ENCODE assay signal across 1 cellular context in the genomic region with DNA sequence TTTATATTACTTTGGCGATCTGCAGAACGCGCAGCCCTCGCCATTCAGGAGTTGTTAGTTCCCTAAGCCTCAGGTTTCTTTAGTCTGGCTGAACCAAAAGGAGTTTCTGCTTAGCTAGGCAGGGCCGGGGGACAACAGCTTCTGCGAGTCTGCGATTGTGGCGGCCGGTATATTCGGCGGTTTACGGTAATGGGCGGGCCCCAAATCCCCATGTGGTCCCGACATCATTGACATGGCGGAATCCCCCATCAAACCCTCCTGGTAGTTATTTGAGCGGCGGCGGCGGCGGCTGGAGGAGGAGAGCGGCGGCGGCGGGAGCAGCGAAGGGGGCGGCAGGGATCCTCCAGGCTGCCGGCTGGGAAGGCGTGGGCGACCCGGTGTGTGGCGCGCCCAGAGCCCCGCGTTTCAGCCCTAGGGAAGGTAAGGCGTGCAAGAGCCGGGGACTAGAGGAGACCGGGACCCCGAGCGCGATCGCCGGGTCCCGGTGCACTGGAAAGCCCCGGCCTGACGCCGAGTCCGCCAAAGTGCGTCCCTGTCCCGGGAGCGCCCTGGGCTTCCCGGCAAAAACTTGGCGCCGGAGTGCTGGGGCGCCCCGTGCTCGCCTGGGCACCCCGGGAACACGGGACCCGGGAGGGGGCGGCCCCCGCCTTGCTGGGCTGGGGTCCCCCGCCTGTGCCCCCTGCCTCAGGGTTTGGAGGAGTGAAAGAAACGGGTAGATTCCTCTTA.
A peak's percentile ranks its signal among the peaks of the same experiment; 100 is the strongest.
TF ChIP-seq lines count a peak whose summit lies in the region.

A gene (plus strand): TSS at position 227 of the 726 bp plus-strand sequence. CDS start 72,902 bp downstream, outside the sequence.

TF ChIP-seq in HepG2, 621 proteins besides CTCF, POLR2A, EP300 and RAD21 (continued from another document and continues in another):
- TF ChIP-seq, protein P1, sequence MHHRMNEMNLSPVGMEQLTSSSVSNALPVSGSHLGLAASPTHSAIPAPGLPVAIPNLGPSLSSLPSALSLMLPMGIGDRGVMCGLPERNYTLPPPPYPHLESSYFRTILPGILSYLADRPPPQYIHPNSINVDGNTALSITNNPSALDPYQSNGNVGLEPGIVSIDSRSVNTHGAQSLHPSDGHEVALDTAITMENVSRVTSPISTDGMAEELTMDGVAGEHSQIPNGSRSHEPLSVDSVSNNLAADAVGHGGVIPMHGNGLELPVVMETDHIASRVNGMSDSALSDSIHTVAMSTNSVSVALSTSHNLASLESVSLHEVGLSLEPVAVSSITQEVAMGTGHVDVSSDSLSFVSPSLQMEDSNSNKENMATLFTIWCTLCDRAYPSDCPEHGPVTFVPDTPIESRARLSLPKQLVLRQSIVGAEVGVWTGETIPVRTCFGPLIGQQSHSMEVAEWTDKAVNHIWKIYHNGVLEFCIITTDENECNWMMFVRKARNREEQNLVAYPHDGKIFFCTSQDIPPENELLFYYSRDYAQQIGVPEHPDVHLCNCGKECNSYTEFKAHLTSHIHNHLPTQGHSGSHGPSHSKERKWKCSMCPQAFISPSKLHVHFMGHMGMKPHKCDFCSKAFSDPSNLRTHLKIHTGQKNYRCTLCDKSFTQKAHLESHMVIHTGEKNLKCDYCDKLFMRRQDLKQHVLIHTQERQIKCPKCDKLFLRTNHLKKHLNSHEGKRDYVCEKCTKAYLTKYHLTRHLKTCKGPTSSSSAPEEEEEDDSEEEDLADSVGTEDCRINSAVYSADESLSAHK (CRISPR knock-in tag; IDR thresholded peaks at IDR 0.05; ENCODE audit: borderline replicate concordance): 0 out of 2 replicates have a peak, but pooled peaks have one; percentile 47
- no peak for TF ChIP-seq CHCHD3 (CRISPR knock-in tag; IDR thresholded peaks at IDR 0.05)
- peak; percentile 52; the same call in 1 of the 2 replicates for TF ChIP-seq ZNF558 (CRISPR knock-in tag; IDR thresholded peaks at IDR 0.05; ENCODE audit: borderline replicate concordance)
- TF ChIP-seq, protein P2, sequence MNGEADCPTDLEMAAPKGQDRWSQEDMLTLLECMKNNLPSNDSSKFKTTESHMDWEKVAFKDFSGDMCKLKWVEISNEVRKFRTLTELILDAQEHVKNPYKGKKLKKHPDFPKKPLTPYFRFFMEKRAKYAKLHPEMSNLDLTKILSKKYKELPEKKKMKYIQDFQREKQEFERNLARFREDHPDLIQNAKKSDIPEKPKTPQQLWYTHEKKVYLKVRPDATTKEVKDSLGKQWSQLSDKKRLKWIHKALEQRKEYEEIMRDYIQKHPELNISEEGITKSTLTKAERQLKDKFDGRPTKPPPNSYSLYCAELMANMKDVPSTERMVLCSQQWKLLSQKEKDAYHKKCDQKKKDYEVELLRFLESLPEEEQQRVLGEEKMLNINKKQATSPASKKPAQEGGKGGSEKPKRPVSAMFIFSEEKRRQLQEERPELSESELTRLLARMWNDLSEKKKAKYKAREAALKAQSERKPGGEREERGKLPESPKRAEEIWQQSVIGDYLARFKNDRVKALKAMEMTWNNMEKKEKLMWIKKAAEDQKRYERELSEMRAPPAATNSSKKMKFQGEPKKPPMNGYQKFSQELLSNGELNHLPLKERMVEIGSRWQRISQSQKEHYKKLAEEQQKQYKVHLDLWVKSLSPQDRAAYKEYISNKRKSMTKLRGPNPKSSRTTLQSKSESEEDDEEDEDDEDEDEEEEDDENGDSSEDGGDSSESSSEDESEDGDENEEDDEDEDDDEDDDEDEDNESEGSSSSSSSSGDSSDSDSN (CRISPR knock-in tag; IDR thresholded peaks at IDR 0.05): peak; percentile 82
- TF ChIP-seq ZNF552 (CRISPR knock-in tag; IDR thresholded peaks at IDR 0.05; ENCODE audit: borderline replicate concordance): peak; percentile 79; the same call in 1 of the 2 replicates
- no peak for TF ChIP-seq NFE2L2 (IDR thresholded peaks at IDR 0.05; ENCODE audit: low read length)
- TF ChIP-seq HDAC6 (IDR thresholded peaks at IDR 0.05; ENCODE audit: low read depth, low read length): no peak
- TF ChIP-seq PRPF4 (IDR thresholded peaks at IDR 0.05; ENCODE audit: low read depth, low read length, poor library complexity, severe bottlenecking): no peak
- TF ChIP-seq ZNF749 (CRISPR knock-in tag; IDR thresholded peaks at IDR 0.05; ENCODE audit: borderline replicate concordance): no peak
- TF ChIP-seq ZNF207 (IDR thresholded peaks at IDR 0.05; ENCODE audit: borderline replicate concordance): no peak
- peak; percentile 65 for TF ChIP-seq GATAD2A (CRISPR knock-in tag; IDR thresholded peaks at IDR 0.05)
- TF ChIP-seq, protein P3, sequence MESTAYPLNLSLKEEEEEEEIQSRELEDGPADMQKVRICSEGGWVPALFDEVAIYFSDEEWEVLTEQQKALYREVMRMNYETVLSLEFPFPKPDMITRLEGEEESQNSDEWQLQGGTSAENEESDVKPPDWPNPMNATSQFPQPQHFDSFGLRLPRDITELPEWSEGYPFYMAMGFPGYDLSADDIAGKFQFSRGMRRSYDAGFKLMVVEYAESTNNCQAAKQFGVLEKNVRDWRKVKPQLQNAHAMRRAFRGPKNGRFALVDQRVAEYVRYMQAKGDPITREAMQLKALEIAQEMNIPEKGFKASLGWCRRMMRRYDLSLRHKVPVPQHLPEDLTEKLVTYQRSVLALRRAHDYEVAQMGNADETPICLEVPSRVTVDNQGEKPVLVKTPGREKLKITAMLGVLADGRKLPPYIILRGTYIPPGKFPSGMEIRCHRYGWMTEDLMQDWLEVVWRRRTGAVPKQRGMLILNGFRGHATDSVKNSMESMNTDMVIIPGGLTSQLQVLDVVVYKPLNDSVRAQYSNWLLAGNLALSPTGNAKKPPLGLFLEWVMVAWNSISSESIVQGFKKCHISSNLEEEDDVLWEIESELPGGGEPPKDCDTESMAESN (CRISPR knock-in tag; conservative IDR thresholded peaks at IDR 0.05): peak; percentile 85; the same call in 1 of the 2 replicates
- no peak for TF ChIP-seq ZNF333 (CRISPR knock-in tag; IDR thresholded peaks at IDR 0.05; ENCODE audit: borderline replicate concordance)
- TF ChIP-seq, protein P4, sequence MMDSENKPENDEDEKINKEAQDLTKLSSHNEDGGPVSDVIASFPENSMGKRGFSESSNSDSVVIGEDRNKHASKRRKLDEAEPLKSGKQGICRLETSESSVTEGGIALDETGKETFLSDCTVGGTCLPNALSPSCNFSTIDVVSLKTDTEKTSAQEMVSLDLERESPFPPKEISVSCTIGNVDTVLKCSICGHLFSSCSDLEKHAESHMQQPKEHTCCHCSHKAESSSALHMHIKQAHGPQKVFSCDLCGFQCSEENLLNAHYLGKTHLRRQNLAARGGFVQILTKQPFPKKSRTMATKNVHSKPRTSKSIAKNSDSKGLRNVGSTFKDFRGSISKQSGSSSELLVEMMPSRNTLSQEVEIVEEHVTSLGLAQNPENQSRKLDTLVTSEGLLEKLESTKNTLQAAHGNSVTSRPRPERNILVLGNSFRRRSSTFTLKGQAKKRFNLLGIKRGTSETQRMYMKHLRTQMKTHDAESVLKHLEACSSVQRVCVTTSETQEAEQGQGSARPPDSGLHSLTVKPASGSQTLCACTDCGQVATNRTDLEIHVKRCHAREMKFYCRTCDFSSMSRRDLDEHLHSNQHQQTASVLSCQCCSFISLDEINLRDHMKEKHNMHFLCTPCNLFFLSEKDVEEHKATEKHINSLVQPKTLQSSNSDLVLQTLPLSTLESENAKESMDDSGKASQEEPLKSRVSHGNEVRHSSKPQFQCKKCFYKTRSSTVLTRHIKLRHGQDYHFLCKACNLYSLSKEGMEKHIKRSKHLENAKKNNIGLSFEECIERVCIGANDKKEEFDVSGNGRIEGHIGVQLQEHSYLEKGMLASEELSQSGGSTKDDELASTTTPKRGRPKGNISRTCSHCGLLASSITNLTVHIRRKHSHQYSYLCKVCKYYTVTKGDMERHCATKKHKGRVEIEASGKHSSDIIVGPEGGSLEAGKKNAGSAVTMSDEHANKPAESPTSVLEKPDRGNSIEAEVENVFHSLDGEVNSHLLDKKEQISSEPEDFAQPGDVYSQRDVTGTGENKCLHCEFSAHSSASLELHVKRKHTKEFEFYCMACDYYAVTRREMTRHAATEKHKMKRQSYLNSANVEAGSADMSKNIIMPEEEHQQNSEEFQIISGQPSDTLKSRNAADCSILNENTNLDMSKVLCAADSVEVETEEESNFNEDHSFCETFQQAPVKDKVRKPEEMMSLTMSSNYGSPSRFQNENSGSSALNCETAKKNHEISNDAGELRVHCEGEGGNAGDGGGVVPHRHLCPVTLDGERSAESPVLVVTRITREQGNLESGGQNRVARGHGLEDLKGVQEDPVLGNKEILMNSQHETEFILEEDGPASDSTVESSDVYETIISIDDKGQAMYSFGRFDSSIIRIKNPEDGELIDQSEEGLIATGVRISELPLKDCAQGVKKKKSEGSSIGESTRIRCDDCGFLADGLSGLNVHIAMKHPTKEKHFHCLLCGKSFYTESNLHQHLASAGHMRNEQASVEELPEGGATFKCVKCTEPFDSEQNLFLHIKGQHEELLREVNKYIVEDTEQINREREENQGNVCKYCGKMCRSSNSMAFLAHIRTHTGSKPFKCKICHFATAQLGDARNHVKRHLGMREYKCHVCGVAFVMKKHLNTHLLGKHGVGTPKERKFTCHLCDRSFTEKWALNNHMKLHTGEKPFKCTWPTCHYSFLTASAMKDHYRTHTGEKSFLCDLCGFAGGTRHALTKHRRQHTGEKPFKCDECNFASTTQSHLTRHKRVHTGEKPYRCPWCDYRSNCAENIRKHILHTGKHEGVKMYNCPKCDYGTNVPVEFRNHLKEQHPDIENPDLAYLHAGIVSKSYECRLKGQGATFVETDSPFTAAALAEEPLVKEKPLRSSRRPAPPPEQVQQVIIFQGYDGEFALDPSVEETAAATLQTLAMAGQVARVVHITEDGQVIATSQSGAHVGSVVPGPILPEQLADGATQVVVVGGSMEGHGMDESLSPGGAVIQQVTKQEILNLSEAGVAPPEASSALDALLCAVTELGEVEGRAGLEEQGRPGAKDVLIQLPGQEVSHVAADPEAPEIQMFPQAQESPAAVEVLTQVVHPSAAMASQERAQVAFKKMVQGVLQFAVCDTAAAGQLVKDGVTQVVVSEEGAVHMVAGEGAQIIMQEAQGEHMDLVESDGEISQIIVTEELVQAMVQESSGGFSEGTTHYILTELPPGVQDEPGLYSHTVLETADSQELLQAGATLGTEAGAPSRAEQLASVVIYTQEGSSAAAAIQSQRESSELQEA (CRISPR knock-in tag; IDR thresholded peaks at IDR 0.05; ENCODE audit: not compliant biosample characterization): no peak
- TF ChIP-seq, protein P5, sequence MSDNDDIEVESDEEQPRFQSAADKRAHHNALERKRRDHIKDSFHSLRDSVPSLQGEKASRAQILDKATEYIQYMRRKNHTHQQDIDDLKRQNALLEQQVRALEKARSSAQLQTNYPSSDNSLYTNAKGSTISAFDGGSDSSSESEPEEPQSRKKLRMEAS (IDR thresholded peaks at IDR 0.05): peak; percentile 82
- peak; percentile 39; the same call in 1 of the 2 replicates for TF ChIP-seq ZNF567 (CRISPR knock-in tag; IDR thresholded peaks at IDR 0.05; ENCODE audit: borderline replicate concordance)
- peak; percentile 21 for TF ChIP-seq ZC3H13 (CRISPR knock-in tag; IDR thresholded peaks at IDR 0.05)
- no peak for TF ChIP-seq ZNF577 (CRISPR knock-in tag; IDR thresholded peaks at IDR 0.05; ENCODE audit: borderline replicate concordance, low read depth)
- peak; percentile 60; the same call in 1 of the 2 replicates for TF ChIP-seq THAP11 (CRISPR knock-in tag; IDR thresholded peaks at IDR 0.05)
- TF ChIP-seq ARHGAP35 (CRISPR knock-in tag; IDR thresholded peaks at IDR 0.05; ENCODE audit: borderline replicate concordance): no peak
- TF ChIP-seq XRCC5 (optimal IDR thresholded peaks at IDR 0.05; ENCODE audit: low read length): peak; percentile 93
- no peak; the same call in 1 of the 2 replicates for TF ChIP-seq MXD4 (CRISPR knock-in tag; IDR thresholded peaks at IDR 0.05)
- TF ChIP-seq ZSCAN31 (CRISPR knock-in tag; IDR thresholded peaks at IDR 0.05; ENCODE audit: low read depth): peak; percentile 76; the same call in 1 of the 2 replicates
- no peak for TF ChIP-seq ELF1 (CRISPR knock-in tag; IDR thresholded peaks at IDR 0.05)
- peak; percentile 71 for TF ChIP-seq HDAC1 (CRISPR knock-in tag; IDR thresholded peaks at IDR 0.05)
- peak; percentile 65; the same call in 1 of the 2 replicates for TF ChIP-seq ZNF143 (CRISPR knock-in tag; IDR thresholded peaks at IDR 0.05)
- TF ChIP-seq SCMH1 (CRISPR knock-in tag; IDR thresholded peaks at IDR 0.05; ENCODE audit: borderline replicate concordance): no peak
- TF ChIP-seq, protein P6, sequence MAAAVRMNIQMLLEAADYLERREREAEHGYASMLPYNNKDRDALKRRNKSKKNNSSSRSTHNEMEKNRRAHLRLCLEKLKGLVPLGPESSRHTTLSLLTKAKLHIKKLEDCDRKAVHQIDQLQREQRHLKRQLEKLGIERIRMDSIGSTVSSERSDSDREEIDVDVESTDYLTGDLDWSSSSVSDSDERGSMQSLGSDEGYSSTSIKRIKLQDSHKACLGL (CRISPR knock-in tag; IDR thresholded peaks at IDR 0.05): no peak
- 0 out of 2 replicates have a peak, but pooled peaks have one; percentile 49 for TF ChIP-seq ZNF772 (CRISPR knock-in tag; IDR thresholded peaks at IDR 0.05)
- peak; percentile 82 for TF ChIP-seq ZNF709 (CRISPR knock-in tag; IDR thresholded peaks at IDR 0.05)
- TF ChIP-seq, protein P7, sequence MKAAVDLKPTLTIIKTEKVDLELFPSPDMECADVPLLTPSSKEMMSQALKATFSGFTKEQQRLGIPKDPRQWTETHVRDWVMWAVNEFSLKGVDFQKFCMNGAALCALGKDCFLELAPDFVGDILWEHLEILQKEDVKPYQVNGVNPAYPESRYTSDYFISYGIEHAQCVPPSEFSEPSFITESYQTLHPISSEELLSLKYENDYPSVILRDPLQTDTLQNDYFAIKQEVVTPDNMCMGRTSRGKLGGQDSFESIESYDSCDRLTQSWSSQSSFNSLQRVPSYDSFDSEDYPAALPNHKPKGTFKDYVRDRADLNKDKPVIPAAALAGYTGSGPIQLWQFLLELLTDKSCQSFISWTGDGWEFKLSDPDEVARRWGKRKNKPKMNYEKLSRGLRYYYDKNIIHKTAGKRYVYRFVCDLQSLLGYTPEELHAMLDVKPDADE (CRISPR knock-in tag; IDR thresholded peaks at IDR 0.05): 0 out of 2 replicates have a peak, but pooled peaks have one; percentile 17
- peak; percentile 51; the same call in 1 of the 2 replicates for TF ChIP-seq FOXA3 (CRISPR knock-in tag; IDR thresholded peaks at IDR 0.05)
- no peak for TF ChIP-seq ZNF598 (CRISPR knock-in tag; IDR thresholded peaks at IDR 0.05; ENCODE audit: borderline replicate concordance)
- no peak for TF ChIP-seq MIER3 (CRISPR knock-in tag; IDR thresholded peaks at IDR 0.05; ENCODE audit: borderline replicate concordance)
- TF ChIP-seq NR2F6 (IDR thresholded peaks at IDR 0.05): no peak
- TF ChIP-seq NR2F6 (CRISPR knock-in tag; IDR thresholded peaks at IDR 0.05): peak; percentile 25; the same call in 1 of the 2 replicates
- TF ChIP-seq ZNF350 (CRISPR knock-in tag; IDR thresholded peaks at IDR 0.05; ENCODE audit: borderline replicate concordance, low read depth): peak; percentile 53
- no peak for TF ChIP-seq ADNP (CRISPR knock-in tag; IDR thresholded peaks at IDR 0.05)
- TF ChIP-seq ZNF432 (CRISPR knock-in tag; IDR thresholded peaks at IDR 0.05; ENCODE audit: borderline replicate concordance): no peak
- TF ChIP-seq, protein P8, sequence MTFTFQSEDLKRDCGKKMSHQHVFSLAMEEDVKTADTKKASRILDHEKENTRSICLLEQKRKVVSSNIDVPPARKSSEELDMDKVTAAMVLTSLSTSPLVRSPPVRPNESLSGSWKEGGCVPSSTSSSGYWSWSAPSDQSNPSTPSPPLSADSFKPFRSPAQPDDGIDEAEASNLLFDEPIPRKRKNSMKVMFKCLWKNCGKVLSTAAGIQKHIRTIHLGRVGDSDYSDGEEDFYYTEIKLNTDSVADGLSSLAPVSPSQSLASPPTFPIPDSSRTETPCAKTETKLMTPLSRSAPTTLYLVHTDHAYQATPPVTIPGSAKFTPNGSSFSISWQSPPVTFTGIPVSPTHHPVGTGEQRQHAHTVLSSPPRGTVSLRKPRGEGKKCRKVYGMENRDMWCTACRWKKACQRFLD (CRISPR knock-in tag; IDR thresholded peaks at IDR 0.05; ENCODE audit: borderline replicate concordance): no peak
